Comparison of ENCODE assay signal across 1 cellular context in the genomic region with DNA sequence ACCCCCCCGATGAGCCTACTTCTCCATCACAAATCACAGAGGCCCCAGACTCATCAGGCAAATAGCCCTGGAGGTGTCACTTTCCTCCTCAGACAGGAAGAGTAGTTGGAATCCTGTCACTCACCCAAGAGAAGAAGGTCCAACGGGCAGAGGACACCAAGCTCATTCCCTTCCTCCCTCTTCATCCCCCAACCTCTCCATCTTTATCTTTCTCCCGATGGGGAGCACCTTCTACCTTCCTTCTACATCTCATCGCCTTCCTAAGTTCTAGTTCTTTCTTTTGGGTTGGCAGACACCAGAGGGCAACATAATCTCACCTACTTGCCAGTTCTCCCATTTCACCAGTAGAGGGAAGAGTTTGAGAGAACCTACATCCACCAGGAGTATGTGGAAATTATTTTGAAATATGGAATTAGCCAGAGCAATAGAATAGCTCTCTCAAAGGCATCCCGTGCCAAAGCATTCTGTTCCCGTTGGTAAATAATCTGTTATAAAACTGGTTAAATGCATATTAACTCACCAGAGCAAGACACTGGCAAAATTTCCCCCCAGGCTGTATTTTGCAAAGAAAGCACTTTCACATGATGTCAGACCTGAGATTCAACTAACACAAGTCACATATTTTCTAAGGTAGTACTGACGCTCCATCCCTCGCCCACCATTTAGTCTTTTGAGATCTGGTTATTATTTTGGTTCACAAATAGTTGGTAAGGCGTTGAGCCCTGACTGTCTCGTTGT.
TF ChIP-seq lines count a peak whose summit lies in the region.

No MANE protein-coding gene starts in this region.

TF ChIP-seq in HCT116, 20 proteins besides CTCF, POLR2A, EP300 and RAD21 (continued from another document):
- TF ChIP-seq, protein P1, sequence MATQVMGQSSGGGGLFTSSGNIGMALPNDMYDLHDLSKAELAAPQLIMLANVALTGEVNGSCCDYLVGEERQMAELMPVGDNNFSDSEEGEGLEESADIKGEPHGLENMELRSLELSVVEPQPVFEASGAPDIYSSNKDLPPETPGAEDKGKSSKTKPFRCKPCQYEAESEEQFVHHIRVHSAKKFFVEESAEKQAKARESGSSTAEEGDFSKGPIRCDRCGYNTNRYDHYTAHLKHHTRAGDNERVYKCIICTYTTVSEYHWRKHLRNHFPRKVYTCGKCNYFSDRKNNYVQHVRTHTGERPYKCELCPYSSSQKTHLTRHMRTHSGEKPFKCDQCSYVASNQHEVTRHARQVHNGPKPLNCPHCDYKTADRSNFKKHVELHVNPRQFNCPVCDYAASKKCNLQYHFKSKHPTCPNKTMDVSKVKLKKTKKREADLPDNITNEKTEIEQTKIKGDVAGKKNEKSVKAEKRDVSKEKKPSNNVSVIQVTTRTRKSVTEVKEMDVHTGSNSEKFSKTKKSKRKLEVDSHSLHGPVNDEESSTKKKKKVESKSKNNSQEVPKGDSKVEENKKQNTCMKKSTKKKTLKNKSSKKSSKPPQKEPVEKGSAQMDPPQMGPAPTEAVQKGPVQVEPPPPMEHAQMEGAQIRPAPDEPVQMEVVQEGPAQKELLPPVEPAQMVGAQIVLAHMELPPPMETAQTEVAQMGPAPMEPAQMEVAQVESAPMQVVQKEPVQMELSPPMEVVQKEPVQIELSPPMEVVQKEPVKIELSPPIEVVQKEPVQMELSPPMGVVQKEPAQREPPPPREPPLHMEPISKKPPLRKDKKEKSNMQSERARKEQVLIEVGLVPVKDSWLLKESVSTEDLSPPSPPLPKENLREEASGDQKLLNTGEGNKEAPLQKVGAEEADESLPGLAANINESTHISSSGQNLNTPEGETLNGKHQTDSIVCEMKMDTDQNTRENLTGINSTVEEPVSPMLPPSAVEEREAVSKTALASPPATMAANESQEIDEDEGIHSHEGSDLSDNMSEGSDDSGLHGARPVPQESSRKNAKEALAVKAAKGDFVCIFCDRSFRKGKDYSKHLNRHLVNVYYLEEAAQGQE (IDR thresholded peaks at IDR 0.05; ENCODE audit: low read depth) = no peak
- TF ChIP-seq ZFX (IDR thresholded peaks at IDR 0.05) = no peak
